11 cellular contexts compared by ENCODE assay signal in the genomic region with DNA sequence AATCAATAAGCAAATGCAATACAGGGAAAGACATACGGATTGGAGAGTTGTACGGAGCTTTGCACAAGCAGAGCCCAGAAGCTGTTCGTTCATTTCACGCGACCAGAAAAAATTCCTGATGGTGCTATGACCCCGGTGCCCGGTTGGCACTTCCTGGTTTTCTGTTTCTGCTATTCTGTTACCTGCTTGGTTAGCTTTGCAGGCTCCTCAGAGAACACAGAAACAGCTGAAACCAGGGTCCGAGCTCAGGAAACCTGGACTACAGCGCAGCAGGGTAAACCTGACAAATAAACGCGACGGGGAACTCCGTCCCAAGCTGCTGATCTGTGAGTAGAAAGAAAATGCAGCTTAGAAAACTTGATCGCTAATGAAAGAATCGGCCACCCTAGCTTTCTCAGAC. TPM values are rescaled to one million over a fixed set of nuclear protein-coding genes. Genes with fewer than 3 reads are reported as not detected.
DNase-seq lines count a peak whose midpoint lies in the region; ATAC-seq and TF ChIP-seq lines count a peak whose summit lies in the region.
"Had no signal": no experiment of that assay in that cellular context is flagged by ENCODE, and none has a peak within 500 bp of the region (broad histone marks: within the 10 kb centered on the region; RNA-seq: fewer than 3 reads in every experiment).

No MANE protein-coding gene starts in this region.

- no peaks in the 10 kb centered on the region for H3K9me3 ChIP-seq in adipocyte (ENCODE audit: control insufficient read depth, low read length)
- no peaks in the 10 kb centered on the region for H3K9me3 ChIP-seq in CD8-positive, alpha-beta T cell (ENCODE audit: low read length)

- TF ChIP-seq CTCF in CD8-positive, alpha-beta T cell (IDR thresholded peaks at IDR 0.05): no peak

- H3K4me1 ChIP-seq in adipocyte (ENCODE audit: control insufficient read depth, insufficient read depth, low read length): peaks cover 17% of the 10 kb centered on the region
- no peaks in the 10 kb centered on the region for H3K4me1 ChIP-seq in CD8-positive, alpha-beta T cell (ENCODE audit: insufficient read depth, low read length)

- no peaks in the 10 kb centered on the region for H3K36me3 ChIP-seq in adipocyte (ENCODE audit: control insufficient read depth, insufficient read depth, low read length, severe bottlenecking)
- H3K36me3 ChIP-seq in CD8-positive, alpha-beta T cell (ENCODE audit: insufficient read depth, low read length): no peaks in the 10 kb centered on the region

- H3K27ac Mint-ChIP-seq in CD8-positive, alpha-beta T cell: no peak overlapping the region

- H3K9me3 Mint-ChIP-seq in CD8-positive, alpha-beta T cell: peaks cover 7% of the 10 kb centered on the region

- H3K4me3 ChIP-seq in adipocyte (ENCODE audit: low read length) (peak overlapping the region; percentile 92), iPS-11a (ENCODE audit: low read depth, low read length) (peak overlapping the region; percentile 29)
- H3K4me3 ChIP-seq in CD8-positive, alpha-beta T cell (ENCODE audit: low read depth, low read length): no peak overlapping the region

- peaks cover 17% of the 10 kb centered on the region for H3K27me3 Mint-ChIP-seq in CD8-positive, alpha-beta T cell (ENCODE audit: low read depth)

- CTCF ChIA-PET in CD8-positive, alpha-beta T cell (lab: Charles Lee): interaction anchor here (1.0 kb wide), 1 partner anchor 9 kb away, joined by 3 read pairs; no protein-coding TSS in a partner anchor

- intact Hi-C loops in CD8-positive, alpha-beta T cell (cut with DNase I, micrococcal nuclease): no loop called here

- H3K4me1 Mint-ChIP-seq in CD8-positive, alpha-beta T cell (ENCODE audit: low read depth): no peaks in the 10 kb centered on the region

- no peaks in the 10 kb centered on the region for H3K36me3 Mint-ChIP-seq in CD8-positive, alpha-beta T cell

- H3K9ac ChIP-seq in adipocyte (ENCODE audit: low read length): peak overlapping the region; percentile 84

- POLR2A ChIA-PET in CD8-positive, alpha-beta T cell (lab: Charles Lee): no interaction called here

- no peak overlapping the region for H3K27ac ChIP-seq in CD8-positive, alpha-beta T cell (ENCODE audit: low read depth, low read length)

- ATAC-seq in CD8-positive, alpha-beta T cell: no peak
- no peak for ATAC-seq in GM21360 (IDR thresholded peaks at IDR 0.05; ENCODE audit: unreplicated experiment)
- no peak for ATAC-seq in GM19467 (IDR thresholded peaks at IDR 0.05; ENCODE audit: unreplicated experiment)
- no peak for ATAC-seq in GM19035 (IDR thresholded peaks at IDR 0.05; ENCODE audit: unreplicated experiment)

- peak; percentile 21 for DNase-seq in EL
- no peak for DNase-seq in adipocyte (ENCODE audit: low read depth)
- peak; percentile 75 for DNase-seq in retina
- no peak for DNase-seq in CD8-positive, alpha-beta T cell
- DNase-seq: NCI-H1092 treated with DMSO at 0.1 percent for 48 hours had no signal

- no peaks in the 10 kb centered on the region for H3K27me3 ChIP-seq in adipocyte (replicated peaks; ENCODE audit: control insufficient read depth, insufficient read depth, low read length)
- no peaks in the 10 kb centered on the region for H3K27me3 ChIP-seq in CD8-positive, alpha-beta T cell (ENCODE audit: insufficient read depth, low read length)

- H3K4me3 Mint-ChIP-seq in CD8-positive, alpha-beta T cell: no peak overlapping the region

RNA-seq across cellular contexts. Expression of gene CNTN3, which starts 0.9 kb away (rescaled TPM):
- total RNA-seq in CD8-positive, alpha-beta T cell: not detected
- total RNA-seq: glomerular endothelial cell; T-helper 2 cell treated with Interferon-gamma antibody and Interleukin-4, amounts not matched to agents 100 ng/mL and 5 ng/mL, for 36 hours had no signal

Comparison
In these comparisons a context has a peak if more than half of its experiments do, and no peak if none do; other contexts are left out.
1. DNase-seq: peak in EL (single experiment) and retina (single experiment); none in adipocyte (single experiment) and CD8-positive, alpha-beta T cell (0 of 7).